Comparison of ENCODE assay signal across 1 cellular context in genomic region chr2:177106212-177106611, GRCh38.
TF ChIP-seq lines count a peak whose summit lies in the region.

No MANE protein-coding gene starts in this region.

TF ChIP-seq in K562, 482 proteins besides CTCF, POLR2A, EP300 and RAD21 (continued from another document):
- TF ChIP-seq CHD7 (IDR thresholded peaks at IDR 0.05; ENCODE audit: low read depth, low read length): no peak
- TF ChIP-seq PTBP1 (IDR thresholded peaks at IDR 0.05; ENCODE audit: low read depth, low read length): no peak
- TF ChIP-seq ZKSCAN1 (IDR thresholded peaks at IDR 0.05; ENCODE audit: low read depth, low read length): no peak
- no peak for TF ChIP-seq THRAP3 (IDR thresholded peaks at IDR 0.05; ENCODE audit: borderline replicate concordance)
- TF ChIP-seq IRF2 (CRISPR knock-in tag; IDR thresholded peaks at IDR 0.05): no peak
- TF ChIP-seq CBX5 (IDR thresholded peaks at IDR 0.05; ENCODE audit: borderline replicate concordance, low read depth): no peak
- no peak for TF ChIP-seq DEAF1 (CRISPR knock-in tag; IDR thresholded peaks at IDR 0.05)
- TF ChIP-seq LCOR (CRISPR knock-in tag; IDR thresholded peaks at IDR 0.05): no peak
- no peak for TF ChIP-seq ESRRB (CRISPR knock-in tag; IDR thresholded peaks at IDR 0.05; ENCODE audit: borderline replicate concordance)
TF ChIP-seq in K562: peak in this region for 0.
